8 cellular contexts compared by ENCODE assay signal in genomic region chr3:134242649-134243637, GRCh38. TPM values are rescaled to one million over a fixed set of nuclear protein-coding genes. Genes with fewer than 3 reads are reported as not detected.
DNase-seq lines count a peak whose midpoint lies in the region; ATAC-seq, FAIRE-seq and TF ChIP-seq lines count a peak whose summit lies in the region.

No MANE protein-coding gene starts in this region.

- peak; percentile 94 for FAIRE-seq in bronchial epithelial cell (lab: Jason Lieb, UNC)
- no peak for FAIRE-seq in frontal cortex (lab: Jason Lieb, UNC)

- H4K20me1 ChIP-seq in Loucy (ENCODE audit: insufficient read depth, low read length, poor library complexity, severe bottlenecking) (peaks cover 80% of the 10 kb centered on the region), osteoblast (ENCODE audit: insufficient read depth, low read length) (peaks cover 78% of the 10 kb centered on the region)

- DNase-seq in Daoy (ENCODE audit: low read depth) = peak; percentile 87
- DNase-seq in bronchial epithelial cell (ENCODE audit: low read depth) = peak; percentile 96
- DNase-seq in osteoblast (ENCODE audit: insufficient read length, low spot score, missing footprints) = peak; percentile 63
- no peak for DNase-seq in activated CD4-positive, alpha-beta T cell treated with anti-CD3 and anti-CD28 coated beads for 1 hour
- no peak for DNase-seq in frontal cortex (ENCODE audit: low spot score in 2 of 2)

- H3K9me3 ChIP-seq in Loucy (ENCODE audit: insufficient read depth, low read depth, low read length) (no peaks in the 10 kb centered on the region), osteoblast (ENCODE audit: low read depth, low read length) (no peaks in the 10 kb centered on the region)

- H2AFZ ChIP-seq in Loucy (ENCODE audit: low read length) (no peak overlapping the region), osteoblast (ENCODE audit: low read length) (no peak overlapping the region)

- H3K27me3 ChIP-seq in Loucy (ENCODE audit: insufficient read depth, low read length, poor library complexity, severe bottlenecking) = no peaks in the 10 kb centered on the region
- H3K27me3 ChIP-seq in bronchial epithelial cell (ENCODE audit: control insufficient read depth, insufficient read depth, low read length) = no peaks in the 10 kb centered on the region
- H3K27me3 ChIP-seq in osteoblast (ENCODE audit: insufficient read depth, low read length) = no peaks in the 10 kb centered on the region

- ATAC-seq in HG03460 (IDR thresholded peaks at IDR 0.05; ENCODE audit: unreplicated experiment) (no peak), GM21360 (IDR thresholded peaks at IDR 0.05; ENCODE audit: unreplicated experiment) (no peak)

- H3K36me3 ChIP-seq in Loucy (ENCODE audit: insufficient read depth, low read length) (no peaks in the 10 kb centered on the region), bronchial epithelial cell (ENCODE audit: control insufficient read depth, insufficient read depth, low read length) (no peaks in the 10 kb centered on the region), osteoblast (ENCODE audit: insufficient read depth, low read length) (no peaks in the 10 kb centered on the region)

- peak overlapping the region; percentile 16 for H3K4me3 ChIP-seq in Loucy (ENCODE audit: low read length, poor library complexity, severe bottlenecking)
- no peak overlapping the region for H3K4me3 ChIP-seq in bronchial epithelial cell (ENCODE audit: low read depth, low read length)
- no peak overlapping the region for H3K4me3 ChIP-seq in osteoblast (ENCODE audit: insufficient read depth, low read length)

- H3K79me2 ChIP-seq in Loucy (ENCODE audit: insufficient read depth, low read length) (peaks cover 95% of the 10 kb centered on the region), osteoblast (ENCODE audit: insufficient read depth, low read length) (peaks cover 99% of the 10 kb centered on the region)

- H3K4me1 ChIP-seq in Loucy (ENCODE audit: insufficient read depth, low read length, poor library complexity, severe bottlenecking) = peaks cover 46% of the 10 kb centered on the region
- H3K4me1 ChIP-seq in osteoblast (ENCODE audit: insufficient read depth, low read length) = peaks cover 16% of the 10 kb centered on the region

- TF ChIP-seq CTCF in Loucy (conservative IDR thresholded peaks at IDR 0.05; ENCODE audit: low read length) (no peak), bronchial epithelial cell (IDR thresholded peaks at IDR 0.05; ENCODE audit: insufficient read depth, low read length, severe bottlenecking) (no peak), osteoblast (IDR thresholded peaks at IDR 0.05; ENCODE audit: extremely low read depth, low read depth, low read length) (no peak)

- no peaks in the 10 kb centered on the region for H3F3A ChIP-seq in Loucy (ENCODE audit: low read depth)

- H3K27ac ChIP-seq in osteoblast (ENCODE audit: low read depth, low read length) = no peak overlapping the region

- H3K9me2 ChIP-seq in Loucy (replicated peaks; ENCODE audit: low read depth, low read length) = no peaks in the 10 kb centered on the region

- no peak overlapping the region for H3K9ac ChIP-seq in Loucy (ENCODE audit: low read depth, low read length, poor library complexity, severe bottlenecking)

- H3K4me2 ChIP-seq in Loucy (ENCODE audit: low read depth, low read length, poor library complexity, severe bottlenecking) (peak overlapping the region; percentile 87), osteoblast (ENCODE audit: insufficient read depth, low read length) (peak overlapping the region; percentile 58)

RNA-seq across cellular contexts. Expression of gene RYK, which starts 7.7 kb away (rescaled TPM):
- 86.1 and 87.6 TPM in 2 replicates for total RNA-seq in Daoy (2014; rRNA removed; shearing (Covaris generic))
- total RNA-seq in bronchial epithelial cell = 85.0 and 85.1 TPM in 2 replicates
- total RNA-seq in osteoblast = 108 and 117 TPM in 2 replicates
- total RNA-seq in frontal cortex = 89.3 TPM

Comparison
In these comparisons a context has a peak if more than half of its experiments do, and no peak if none do; other contexts are left out.
1. DNase-seq: peak in Daoy (single experiment), bronchial epithelial cell (single experiment) and osteoblast (single experiment); none in activated CD4-positive, alpha-beta T cell treated with anti-CD3 and anti-CD28 coated beads for 1 hour (single experiment) and frontal cortex (0 of 2).